8 cellular contexts compared by ENCODE assay signal in genomic region chr22:30674482-30674881, GRCh38.
"Had no signal": no experiment of that assay in that cellular context is flagged by ENCODE, and none has a peak within 500 bp of the region (broad histone marks: within the 10 kb centered on the region; RNA-seq: fewer than 3 reads in every experiment).

No MANE protein-coding gene starts in this region.

- H3K4me3 ChIP-seq: GM12878 had no signal

- ATAC-seq: GM12878 had no signal

- DNase-seq: GDM1, GF-D8 had no signal

- FAIRE-seq: G401.6, GM12878, GM12891, GM12892, GM18507, GM19239 had no signal
